In the genomic region with DNA sequence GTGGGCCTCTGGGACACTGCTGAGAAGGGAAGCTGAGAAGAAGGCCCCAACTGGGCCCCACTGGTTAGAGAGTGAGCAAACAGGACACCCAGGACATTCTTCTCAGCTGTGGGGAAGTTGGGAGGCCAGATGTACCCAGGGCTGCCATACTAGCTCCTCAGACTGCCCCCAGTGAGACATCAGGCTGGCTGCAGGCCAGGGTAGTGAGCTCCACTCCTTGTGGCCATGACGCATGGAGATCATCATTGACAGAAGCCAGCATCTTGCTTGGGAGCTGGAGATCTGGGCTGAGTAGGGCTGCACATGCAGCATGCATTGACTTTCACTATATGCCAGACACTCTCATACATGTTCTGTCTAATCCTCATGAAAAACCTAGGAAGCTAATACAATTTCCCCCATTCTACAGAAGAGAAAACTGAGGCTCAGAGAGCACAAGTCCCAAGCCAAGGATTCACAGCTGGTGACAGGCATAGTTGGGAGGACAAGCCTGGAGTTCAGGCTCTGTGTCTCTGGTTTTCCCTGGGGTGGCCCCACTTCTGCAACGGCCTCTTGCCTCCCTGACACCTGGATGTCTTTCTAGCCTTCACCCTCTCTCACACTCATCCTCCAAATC, we compare ENCODE assay signal across 13 cellular contexts. TPM values are rescaled to one million over a fixed set of nuclear protein-coding genes. Genes with fewer than 3 reads are reported as not detected.
DNase-seq lines count a peak whose midpoint lies in the region; ATAC-seq and TF ChIP-seq lines count a peak whose summit lies in the region.
"Had no signal": no experiment of that assay in that cellular context is flagged by ENCODE, and none has a peak within 500 bp of the region (broad histone marks: within the 10 kb centered on the region; RNA-seq: fewer than 3 reads in every experiment).

No MANE protein-coding gene starts in this region.

- CTCF ChIA-PET in activated CD8-positive, alpha-beta memory T cell treated with anti-CD3 and anti-CD28 coated beads, Interleukin-2, amount 10 ng/mL, durations not matched to agents 7 days and 5 days (lab: Charles Lee), result interaction anchor here (1.2 to 3.0 kb wide), 4 partner anchors 24 to 107 kb away, joined by 4 to 16 read pairs (median 5); a partner anchor contains a TSS

- H3K4me1 Mint-ChIP-seq in activated T-helper 17 cell treated with anti-CD3 and anti-CD28 coated beads, Interleukin-2, amount 50 U/mL, for 72 hours, result no peaks in the 10 kb centered on the region
- peaks cover 4% of the 10 kb centered on the region for H3K4me1 Mint-ChIP-seq in activated CD8-positive, alpha-beta memory T cell treated with anti-CD3 and anti-CD28 coated beads, Interleukin-2, amount 10 ng/mL, durations not matched to agents 7 days and 5 days

- no peak overlapping the region for H3K4me3 Mint-ChIP-seq in activated T-helper 17 cell treated with anti-CD3 and anti-CD28 coated beads, Interleukin-2, amount 50 U/mL, for 72 hours
- no peak overlapping the region for H3K4me3 Mint-ChIP-seq in activated CD8-positive, alpha-beta memory T cell treated with anti-CD3 and anti-CD28 coated beads, Interleukin-2, amount 10 ng/mL, durations not matched to agents 7 days and 5 days
- H3K4me3 Mint-ChIP-seq: activated CD4-positive, alpha-beta memory T cell treated with anti-CD3 and anti-CD28 coated beads for 36 hours; type B pancreatic cell had no signal

- H3K27ac Mint-ChIP-seq in activated T-helper 17 cell treated with anti-CD3 and anti-CD28 coated beads, Interleukin-2, amount 50 U/mL, for 72 hours, result peak overlapping the region; percentile 62
- H3K27ac Mint-ChIP-seq in activated CD8-positive, alpha-beta memory T cell treated with anti-CD3 and anti-CD28 coated beads, Interleukin-2, amount 10 ng/mL, durations not matched to agents 7 days and 5 days, result no peak overlapping the region
- H3K27ac Mint-ChIP-seq: activated CD4-positive, alpha-beta memory T cell treated with anti-CD3 and anti-CD28 coated beads for 36 hours; activated T-helper 2 cell treated with anti-CD3 and anti-CD28 coated beads, Interferon-gamma antibody, Interleukin-2, Interleukin-4, amounts not matched to agents 10 μg/mL and 5 μg/mL and 100 μg/mL, durations not matched to agents 14 hours and 24 hours and 36 hours; type B pancreatic cell had no signal

- H3K36me3 Mint-ChIP-seq in activated T-helper 17 cell treated with anti-CD3 and anti-CD28 coated beads, Interleukin-2, amount 50 U/mL, for 72 hours (ENCODE audit: low read depth), result no peaks in the 10 kb centered on the region
- no peaks in the 10 kb centered on the region for H3K36me3 Mint-ChIP-seq in activated CD8-positive, alpha-beta memory T cell treated with anti-CD3 and anti-CD28 coated beads, Interleukin-2, amount 10 ng/mL, durations not matched to agents 7 days and 5 days
- H3K36me3 Mint-ChIP-seq: activated CD4-positive, alpha-beta memory T cell treated with anti-CD3 and anti-CD28 coated beads for 36 hours; type B pancreatic cell had no signal

- no peak overlapping the region for H3K4me3 ChIP-seq in AG10803 (ENCODE audit: low read length)
- H3K4me3 ChIP-seq: colonic mucosa had no signal

- no peak for ATAC-seq in activated T-helper 17 cell treated with anti-CD3 and anti-CD28 coated beads, Interleukin-2, amount 50 U/mL, for 72 hours (replicated peaks)
- no peak for ATAC-seq in activated CD8-positive, alpha-beta memory T cell treated with anti-CD3 and anti-CD28 coated beads, Interleukin-2, amount 10 ng/mL, durations not matched to agents 7 days and 5 days

- TF ChIP-seq CTCF in AG10803 (conservative IDR thresholded peaks at IDR 0.05; ENCODE audit: low read length), result no peak

- DNase-seq in AG10803 (ENCODE audit: low read depth) (peak; percentile 39), GOT3 (lab: John Stamatoyannopoulos, UW) (peak; percentile 23), glomerular visceral epithelial cell (ENCODE audit: extremely low spot score) (peak; percentile 17), NCI-H2107 (lab: John Stamatoyannopoulos, UW) (no peak), NCI-H69 (lab: John Stamatoyannopoulos, UW) (no peak), middle frontal gyrus (ENCODE audit: extremely low spot score, low spot score) (no peak)
- DNase-seq in activated CD8-positive, alpha-beta memory T cell treated with anti-CD3 and anti-CD28 coated beads, Interleukin-2, amount 10 ng/mL, durations not matched to agents 7 days and 5 days, result no peak
- DNase-seq: activated CD4-positive, alpha-beta memory T cell treated with anti-CD3 and anti-CD28 coated beads for 36 hours; colonic mucosa; stimulated activated CD4-positive, alpha-beta T cell treated with anti-CD3 and anti-CD28 coated beads, Interleukin-1b, Interleukin-23, amount 100 ng/mL, for 48 hours had no signal

- peaks cover 3% of the 10 kb centered on the region for H3K27me3 Mint-ChIP-seq in activated T-helper 17 cell treated with anti-CD3 and anti-CD28 coated beads, Interleukin-2, amount 50 U/mL, for 72 hours
- H3K27me3 Mint-ChIP-seq in activated CD8-positive, alpha-beta memory T cell treated with anti-CD3 and anti-CD28 coated beads, Interleukin-2, amount 10 ng/mL, durations not matched to agents 7 days and 5 days, result peaks cover 2% of the 10 kb centered on the region

- no peaks in the 10 kb centered on the region for H3K9me3 Mint-ChIP-seq in activated T-helper 17 cell treated with anti-CD3 and anti-CD28 coated beads, Interleukin-2, amount 50 U/mL, for 72 hours
- H3K9me3 Mint-ChIP-seq in activated CD8-positive, alpha-beta memory T cell treated with anti-CD3 and anti-CD28 coated beads, Interleukin-2, amount 10 ng/mL, durations not matched to agents 7 days and 5 days (ENCODE audit: low read depth), result no peaks in the 10 kb centered on the region
- H3K9me3 Mint-ChIP-seq: activated CD4-positive, alpha-beta memory T cell treated with anti-CD3 and anti-CD28 coated beads for 36 hours; activated T-helper 2 cell treated with anti-CD3 and anti-CD28 coated beads, Interferon-gamma antibody, Interleukin-2, Interleukin-4, amounts not matched to agents 10 μg/mL and 5 μg/mL and 100 μg/mL, durations not matched to agents 14 hours and 24 hours and 36 hours; type B pancreatic cell had no signal

RNA-seq across cellular contexts. Expression of a gene that starts 24.1 kb away (rescaled TPM):
- under 1 TPM in 1 of 2 donors, not detected in 1; 0.09 TPM for total RNA-seq in activated T-helper 17 cell treated with anti-CD3 and anti-CD28 coated beads, Interleukin-2, amount 50 U/mL, for 72 hours
- total RNA-seq in activated CD8-positive, alpha-beta memory T cell treated with anti-CD3 and anti-CD28 coated beads, Interleukin-2, amount 10 ng/mL, durations not matched to agents 7 days and 5 days, result under 1 TPM; 0.12 to 0.26 TPM

RNA-seq across cellular contexts. Expression of a gene that starts 29.1 kb away (rescaled TPM):
- 10 to 100 TPM in 1 of 2 donors, 1 to 10 TPM in 1; 8.1 to 10.3 TPM for total RNA-seq in activated T-helper 17 cell treated with anti-CD3 and anti-CD28 coated beads, Interleukin-2, amount 50 U/mL, for 72 hours
- 1 to 10 TPM; 2.9 to 7.0 TPM for total RNA-seq in activated CD8-positive, alpha-beta memory T cell treated with anti-CD3 and anti-CD28 coated beads, Interleukin-2, amount 10 ng/mL, durations not matched to agents 7 days and 5 days

RNA-seq across cellular contexts. Expression of a gene that starts 42.5 kb away (rescaled TPM):
- total RNA-seq in activated T-helper 17 cell treated with anti-CD3 and anti-CD28 coated beads, Interleukin-2, amount 50 U/mL, for 72 hours, result 10 to 100 TPM; 33.6 to 41.0 TPM
- total RNA-seq in activated CD8-positive, alpha-beta memory T cell treated with anti-CD3 and anti-CD28 coated beads, Interleukin-2, amount 10 ng/mL, durations not matched to agents 7 days and 5 days, result 10 to 100 TPM; 16.8 to 21.2 TPM

Comparison
In these comparisons a context has a peak if more than half of its experiments do, and no peak if none do; other contexts are left out.
1. DNase-seq: peak in AG10803 (single experiment), GOT3 (single experiment) and glomerular visceral epithelial cell (single experiment); none in NCI-H2107 (single experiment), activated CD8-positive, alpha-beta memory T cell treated with anti-CD3 and anti-CD28 coated beads, Interleukin-2, amount 10 ng/mL, durations not matched to agents 7 days and 5 days (single experiment), NCI-H69 (single experiment) and middle frontal gyrus (single experiment).